Comparison of ENCODE assay signal across 10 cellular contexts in genomic region chr10:60521974-60522405, GRCh38.
DNase-seq lines count a peak whose midpoint lies in the region; ATAC-seq and TF ChIP-seq lines count a peak whose summit lies in the region.
"Had no signal": no experiment of that assay in that cellular context is flagged by ENCODE, and none has a peak within 500 bp of the region (broad histone marks: within the 10 kb centered on the region; RNA-seq: fewer than 3 reads in every experiment).

No MANE protein-coding gene starts in this region.

- ATAC-seq in lower lobe of right lung = no peak
- ATAC-seq in HG03039 (IDR thresholded peaks at IDR 0.05; ENCODE audit: unreplicated experiment) = no peak
- ATAC-seq: GM12878 had no signal

- TF ChIP-seq EP300 in esophagus muscularis mucosa (IDR thresholded peaks at IDR 0.05) = no peak

- no peaks in the 10 kb centered on the region for H3K36me3 ChIP-seq in lower lobe of right lung
- no peaks in the 10 kb centered on the region for H3K36me3 ChIP-seq in esophagus muscularis mucosa

- 39% methylated on average over 3 of the region's 3 CpGs for WGBS in esophagus muscularis mucosa

- H3K9me3 ChIP-seq in lower lobe of right lung = peaks cover 5% of the 10 kb centered on the region
- H3K9me3 ChIP-seq in esophagus muscularis mucosa = no peaks in the 10 kb centered on the region

- DNase-seq in ELR (ENCODE audit: low read depth) = peak; percentile 16
- DNase-seq in HS-5 (ENCODE audit: low read depth) = peak; percentile 89
- peak; percentile 65 for DNase-seq in islet precursor cell
- DNase-seq in lower lobe of right lung = no peak
- DNase-seq in NAMALWA (ENCODE audit: low spot score) = no peak
- DNase-seq in esophagus muscularis mucosa (ENCODE audit: extremely low spot score) = no peak
- DNase-seq: NCI-H526 had no signal

- TF ChIP-seq CTCF in lower lobe of right lung (IDR thresholded peaks at IDR 0.05) (no peak), esophagus muscularis mucosa (IDR thresholded peaks at IDR 0.05) (no peak)

- H3K4me1 ChIP-seq in lower lobe of right lung (no peaks in the 10 kb centered on the region), esophagus muscularis mucosa (peaks cover 0 to 8% (median 0%) of the 10 kb centered on the region in 4 donors)

- no peaks in the 10 kb centered on the region for H3K27me3 ChIP-seq in lower lobe of right lung (ENCODE audit: low read depth)
- H3K27me3 ChIP-seq in esophagus muscularis mucosa = no peaks in the 10 kb centered on the region

- H3K4me3 ChIP-seq in lower lobe of right lung (no peak overlapping the region), esophagus muscularis mucosa (no peak overlapping the region)
- H3K4me3 ChIP-seq: GM12878 had no signal

- H3K27ac ChIP-seq in angular gyrus (ENCODE audit: low read depth, low read length) = peak overlapping the region; percentile 42
- no peak overlapping the region for H3K27ac ChIP-seq in lower lobe of right lung
- no peak overlapping the region for H3K27ac ChIP-seq in esophagus muscularis mucosa (replicated peaks in 1 of 4)

- no peak for TF ChIP-seq POLR2A in esophagus muscularis mucosa (IDR thresholded peaks at IDR 0.05; ENCODE audit: low read depth)

- intact Hi-C loops in lower lobe of right lung (cut with DNase I) (no loop called here), esophagus muscularis mucosa (cut with DNase I) (no loop called here)

Comparison
In these comparisons a context has a peak if more than half of its experiments do, and no peak if none do; other contexts are left out.
1. DNase-seq: peak in ELR (single experiment), HS-5 (single experiment) and islet precursor cell (single experiment); none in lower lobe of right lung (single experiment), NAMALWA (single experiment) and esophagus muscularis mucosa (single experiment).